8 cellular contexts compared by ENCODE assay signal in the genomic region with DNA sequence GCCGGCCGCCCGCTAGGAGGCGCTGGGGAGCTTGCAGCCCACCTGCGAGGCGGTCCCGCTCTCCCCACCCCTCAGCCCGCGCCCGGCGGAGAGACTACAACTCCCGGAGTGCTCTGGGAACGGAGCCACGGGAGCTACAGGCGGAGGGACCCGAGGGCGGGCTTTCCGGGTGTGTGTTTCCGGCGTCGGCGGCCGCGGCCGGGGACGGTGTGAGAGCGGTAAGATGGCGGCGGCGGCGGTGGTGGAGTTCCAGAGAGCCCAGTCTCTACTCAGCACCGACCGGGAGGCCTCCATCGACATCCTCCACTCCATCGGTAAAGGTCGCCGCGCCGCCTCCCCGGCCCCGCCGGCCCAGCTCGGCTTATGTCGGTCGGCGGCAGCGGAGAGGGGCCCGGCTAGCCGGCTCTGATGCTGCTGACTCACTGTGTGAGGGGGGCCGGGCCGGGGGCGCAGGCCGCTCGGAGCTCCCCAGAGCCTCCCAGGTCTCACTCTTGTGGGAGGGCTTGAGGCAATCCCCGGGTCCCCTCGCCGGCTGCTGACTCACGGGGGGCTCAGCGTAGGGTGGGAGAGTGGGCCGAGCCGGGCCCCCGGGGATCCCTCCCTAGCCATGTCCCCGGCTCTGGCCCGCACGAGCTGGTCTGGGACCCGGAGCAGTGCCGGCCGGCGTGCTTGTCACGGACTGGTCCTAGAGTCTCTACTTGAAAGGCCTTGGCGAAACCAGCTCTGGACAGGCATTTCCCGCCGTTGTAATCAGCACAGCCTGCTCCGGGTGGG. TPM values are rescaled to one million over a fixed set of nuclear protein-coding genes. Genes with fewer than 3 reads are reported as not detected.
A peak's percentile ranks its signal among the peaks of the same experiment; 100 is the strongest.
DNase-seq lines count a peak whose midpoint lies in the region; ATAC-seq, FAIRE-seq and TF ChIP-seq lines count a peak whose summit lies in the region.

Gene PSMD11, plus strand, starts transcription at position 210 of the 774 bp plus-strand sequence. Its CDS starts 14 bp downstream, at position 224.

- H3K27ac ChIP-seq in angular gyrus (ENCODE audit: low read depth, low read length) (peak within 1 kb of the TSS; percentile 76), psoas muscle (peak within 1 kb of the TSS; percentile 95)

- intact Hi-C loops in left ventricle myocardium superior (cut with micrococcal nuclease) (no loop called here), psoas muscle (cut with DNase I) (no loop called here)

- TF ChIP-seq CTCF in psoas muscle (IDR thresholded peaks at IDR 0.05): peak; percentile 91

- TF ChIP-seq POLR2A in GM15510 (IDR thresholded peaks at IDR 0.05; ENCODE audit: borderline replicate concordance, extremely low read depth, insufficient read length): peak; percentile 72

- FAIRE-seq in urothelium cell line (lab: Jason Lieb, UNC): no peak

- 0 to 1% (median 0%) methylated on average over 59 to 74 of the region's 74 CpGs for WGBS in psoas muscle, 3 donors

- ATAC-seq in HG02885 (IDR thresholded peaks at IDR 0.05; ENCODE audit: poor library complexity, unreplicated experiment) (peak; percentile 95), left ventricle myocardium superior (peak; percentile 98), psoas muscle (peak; percentile 93 to 94 (median 94))

- H3K4me3 ChIP-seq in psoas muscle: peak within 1 kb of the TSS; percentile 98

- peaks cover 16% of the 10 kb centered on the region for H3K4me1 ChIP-seq in psoas muscle

- peak; percentile 94 for DNase-seq in NCI-H1694 treated with DMSO at 0.1 percent for 48 hours (lab: John Stamatoyannopoulos, UW)
- DNase-seq in T-helper 2 cell: peak; percentile 97 to 99 (median 99)
- DNase-seq in left ventricle myocardium superior: peak; percentile 99
- peak; percentile 99 for DNase-seq in psoas muscle
- DNase-seq in urothelium cell line (ENCODE audit: low spot score): peak; percentile 99

- no peaks in the 10 kb centered on the region for H3K9me3 ChIP-seq in psoas muscle

- H3K27me3 ChIP-seq in psoas muscle (ENCODE audit: insufficient read depth in 3 of 3, low read length in 2 of 3): no peaks in the 10 kb centered on the region

- peaks cover 8 to 29% of the 10 kb centered on the region in 2 donors for H3K36me3 ChIP-seq in psoas muscle (ENCODE audit: insufficient read depth in 1 of 2, low read depth in 1 of 2)

RNA-seq across cellular contexts. Expression of gene PSMD11, which starts in this region (rescaled TPM):
- total RNA-seq in left ventricle myocardium superior (67.8 TPM), psoas muscle (100 to 1,000 TPM; 118 to 280 (median 207) TPM)
- 100 to 1,000 TPM; 152 to 326 (median 198) TPM for polyA plus RNA-seq in psoas muscle

Comparison
In these comparisons a context has a peak if more than half of its experiments do, and no peak if none do; other contexts are left out.
1. Peak in every context shown above with its lines: DNase-seq, ATAC-seq, H3K4me3 ChIP-seq and H3K27ac ChIP-seq.